ENCODE assay signal across 19 cellular contexts in genomic region chr9:110691002-110691549, GRCh38. TPM values are rescaled to one million over a fixed set of nuclear protein-coding genes. Genes with fewer than 3 reads are reported as not detected.
DNase-seq lines count a peak whose midpoint lies in the region; ATAC-seq and TF ChIP-seq lines count a peak whose summit lies in the region.
"Had no signal": no experiment of that assay in that cellular context is flagged by ENCODE, and none has a peak within 500 bp of the region (broad histone marks: within the 10 kb centered on the region; RNA-seq: fewer than 3 reads in every experiment).

No MANE protein-coding gene starts in this region.

- no peaks in the 10 kb centered on the region for H3K27me3 ChIP-seq in IMR-90 (ENCODE audit: control insufficient read depth, insufficient read depth, low read length)
- H3K27me3 ChIP-seq: foreskin keratinocyte, transverse colon had no signal

- CTCF ChIA-PET in IMR-90 (lab: Yijun Ruan, JAX): no interaction called here

- H3K36me3 Mint-ChIP-seq in activated T-helper 17 cell treated with anti-CD3 and anti-CD28 coated beads, Interleukin-2, amount 50 U/mL, for 72 hours (ENCODE audit: low read depth): no peaks in the 10 kb centered on the region
- H3K36me3 Mint-ChIP-seq in effector memory CD8-positive, alpha-beta T cell (ENCODE audit: insufficient read depth): no peaks in the 10 kb centered on the region
- H3K36me3 Mint-ChIP-seq: memory B cell had no signal

- no peak overlapping the region for H3K4me3 Mint-ChIP-seq in activated T-helper 17 cell treated with anti-CD3 and anti-CD28 coated beads, Interleukin-2, amount 50 U/mL, for 72 hours
- no peak overlapping the region for H3K4me3 Mint-ChIP-seq in effector memory CD8-positive, alpha-beta T cell
- H3K4me3 Mint-ChIP-seq: activated T-cell treated with anti-CD3 and anti-CD28 coated beads, Interleukin-2, amount 50 U/mL, for 24 hours; dendritic cell treated with granulocyte-macrophage colony-stimulating factor and Interleukin-4, amounts not matched to agents 40 ng/mL and 50 ng/mL, for 4 days; memory B cell; neural crest cell had no signal

- dilution Hi-C loops in IMR-90 (cut with HindIII; ENCODE audit: low sequenced_read_pairs, unreplicated experiment): no loop called here

- H3K79me1 ChIP-seq in IMR-90 (ENCODE audit: low read depth in 1 of 2, low read length in 2 of 2): no peaks in the 10 kb centered on the region

- H3K27ac ChIP-seq in IMR-90 (ENCODE audit: insufficient read depth, low read length): no peak overlapping the region
- H3K27ac ChIP-seq: C4-2B, foreskin keratinocyte, transverse colon had no signal

- H3K4me1 Mint-ChIP-seq in activated T-helper 17 cell treated with anti-CD3 and anti-CD28 coated beads, Interleukin-2, amount 50 U/mL, for 72 hours: no peaks in the 10 kb centered on the region
- H3K4me1 Mint-ChIP-seq in effector memory CD8-positive, alpha-beta T cell (ENCODE audit: low read depth in 2 of 2): no peaks in the 10 kb centered on the region
- H3K4me1 Mint-ChIP-seq: memory B cell, neural crest cell had no signal

- H2BK5ac ChIP-seq in IMR-90 (ENCODE audit: low read depth, low read length, poor library complexity, severe bottlenecking): no peak overlapping the region

- no peak overlapping the region for H3K23ac ChIP-seq in IMR-90 (ENCODE audit: low read depth, low read length)

- H2BK20ac ChIP-seq in IMR-90 (ENCODE audit: low read depth, low read length): no peak overlapping the region

- H4K20me1 ChIP-seq in IMR-90 (ENCODE audit: insufficient read depth, low read length): no peaks in the 10 kb centered on the region

- no peak overlapping the region; the same call in 1 of the 2 replicates for H4K91ac ChIP-seq in IMR-90 (ENCODE audit: insufficient read depth, low read depth, low read length)

- H4K8ac ChIP-seq in IMR-90 (ENCODE audit: low read depth in 2 of 2, low read length in 2 of 2): no peak overlapping the region

- POLR2A ChIA-PET in IMR-90 (lab: Charles Lee; ENCODE audit: unreplicated experiment): no interaction called here

- H2AFZ ChIP-seq in IMR-90 (replicated peaks; ENCODE audit: low read length, poor library complexity): no peak overlapping the region

- H3K9me1 ChIP-seq in IMR-90 (ENCODE audit: insufficient read depth, low read length): no peaks in the 10 kb centered on the region

- TF ChIP-seq RAD21 in IMR-90 (IDR thresholded peaks at IDR 0.05; ENCODE audit: low read length): no peak

- H3K56ac ChIP-seq in IMR-90 (ENCODE audit: extremely low read depth, insufficient read depth, low read length): no peak overlapping the region

- no peaks in the 10 kb centered on the region for H3K9me3 ChIP-seq in IMR-90 (ENCODE audit: control insufficient read depth, insufficient read depth, low read length)
- H3K9me3 ChIP-seq: transverse colon had no signal

- no peak overlapping the region for H3K4me2 ChIP-seq in IMR-90 (ENCODE audit: low read depth, low read length)

- H3K27ac Mint-ChIP-seq in activated T-helper 17 cell treated with anti-CD3 and anti-CD28 coated beads, Interleukin-2, amount 50 U/mL, for 72 hours: no peak overlapping the region
- no peak overlapping the region for H3K27ac Mint-ChIP-seq in effector memory CD8-positive, alpha-beta T cell
- H3K27ac Mint-ChIP-seq: activated T-cell treated with anti-CD3 and anti-CD28 coated beads, Interleukin-2, amount 50 U/mL, for 24 hours; dendritic cell treated with granulocyte-macrophage colony-stimulating factor and Interleukin-4, amounts not matched to agents 40 ng/mL and 50 ng/mL, for 4 days; memory B cell had no signal

- no peak overlapping the region for H4K5ac ChIP-seq in IMR-90 (ENCODE audit: low read depth, low read length)

- no peak for ATAC-seq in IMR-90 (ENCODE audit: low read depth)
- peak; percentile 63 for ATAC-seq in activated T-helper 17 cell treated with anti-CD3 and anti-CD28 coated beads, Interleukin-2, amount 50 U/mL, for 72 hours (replicated peaks)
- ATAC-seq in effector memory CD8-positive, alpha-beta T cell (replicated peaks): no peak
- no peak for ATAC-seq in GM18520 (IDR thresholded peaks at IDR 0.05; ENCODE audit: unreplicated experiment)
- ATAC-seq: foreskin keratinocyte, right cardiac atrium had no signal

- H3K18ac ChIP-seq in IMR-90 (ENCODE audit: low read depth, low read length): no peak overlapping the region

- in situ Hi-C loops in IMR-90 (cut with MboI; ENCODE audit: low sequenced_read_pairs): no loop called here

- H2AK5ac ChIP-seq in IMR-90 (ENCODE audit: low read depth, low read length): no peak overlapping the region

- TF ChIP-seq POLR2A in IMR-90 (IDR thresholded peaks at IDR 0.05; ENCODE audit: low read depth, low read length): no peak

- TSS peak; percentile 12 for BruUV-seq in IMR-90 (replicated peaks; lab: Mats Ljungman, UMichigan)

- H3K4me1 ChIP-seq in IMR-90 (ENCODE audit: control insufficient read depth, insufficient read depth, low read length): no peaks in the 10 kb centered on the region
- H3K4me1 ChIP-seq: transverse colon had no signal

- peak; percentile 64 for DNase-seq in EL
- peak; percentile 35 for DNase-seq in IMR-90
- DNase-seq in iris pigment epithelial cell (ENCODE audit: low read depth): peak; percentile 38
- no peak for DNase-seq in effector memory CD8-positive, alpha-beta T cell
- no peak for DNase-seq in HT-29 (ENCODE audit: low spot score)
- no peak for DNase-seq in NCI-H82 (lab: John Stamatoyannopoulos, UW)
- DNase-seq: activated T-cell treated with anti-CD3 and anti-CD28 coated beads, Interleukin-2, amount 50 U/mL, for 24 hours; NCI-H1436 treated with DMSO at 0.1 percent for 48 hours; NCI-H446 treated with DMSO at 0.1 percent for 48 hours; right cardiac atrium; transverse colon had no signal

- no peak overlapping the region for H2BK120ac ChIP-seq in IMR-90 (ENCODE audit: low read depth, low read length)

- H2BK15ac ChIP-seq in IMR-90 (ENCODE audit: low read depth, low read length): 0 out of 3 replicates have a peak overlapping the region, but pooled peaks have one; percentile 30

- no peak overlapping the region for H3K9ac ChIP-seq in IMR-90 (ENCODE audit: low read depth, low read length)

- no peak for TF ChIP-seq CTCF in IMR-90 (conservative IDR thresholded peaks at IDR 0.05; ENCODE audit: low read depth, low read length)

- no peak overlapping the region for H2AK9ac ChIP-seq in IMR-90 (replicated peaks; ENCODE audit: low read depth, low read length, poor library complexity)

- no peaks in the 10 kb centered on the region for H3K9me3 Mint-ChIP-seq in activated T-helper 17 cell treated with anti-CD3 and anti-CD28 coated beads, Interleukin-2, amount 50 U/mL, for 72 hours
- peaks cover 0 to 15% of the 10 kb centered on the region in 2 donors for H3K9me3 Mint-ChIP-seq in effector memory CD8-positive, alpha-beta T cell
- H3K9me3 Mint-ChIP-seq: dendritic cell treated with granulocyte-macrophage colony-stimulating factor and Interleukin-4, amounts not matched to agents 40 ng/mL and 50 ng/mL, for 4 days; memory B cell had no signal

- H3K27me3 Mint-ChIP-seq in activated T-helper 17 cell treated with anti-CD3 and anti-CD28 coated beads, Interleukin-2, amount 50 U/mL, for 72 hours: no peaks in the 10 kb centered on the region
- no peaks in the 10 kb centered on the region for H3K27me3 Mint-ChIP-seq in effector memory CD8-positive, alpha-beta T cell
- H3K27me3 Mint-ChIP-seq: activated T-cell treated with anti-CD3 and anti-CD28 coated beads, Interleukin-2, amount 50 U/mL, for 24 hours; dendritic cell treated with granulocyte-macrophage colony-stimulating factor and Interleukin-4, amounts not matched to agents 40 ng/mL and 50 ng/mL, for 4 days had no signal

- intact Hi-C loops in IMR-90 (cut with micrococcal nuclease): no loop called here

- H3K4me3 ChIP-seq in IMR-90 (ENCODE audit: insufficient read depth, low read depth, low read length): no peak overlapping the region
- H3K4me3 ChIP-seq: transverse colon had no signal

- H3K36me3 ChIP-seq in IMR-90 (ENCODE audit: control insufficient read depth, insufficient read depth, low read length): no peaks in the 10 kb centered on the region
- H3K36me3 ChIP-seq: transverse colon had no signal

- H3K14ac ChIP-seq in IMR-90 (replicated peaks; ENCODE audit: low read depth, low read length): peak overlapping the region; percentile 87

- no peak overlapping the region for H3K4ac ChIP-seq in IMR-90 (ENCODE audit: low read depth, low read length)

- WGBS in IMR-90 (ENCODE audit: extremely low coverage in 2 of 2, insufficient read length in 1 of 2), 2 experiments: 86% methylated on average over 3 of the region's 5 CpGs; no CpG with 5 or more reads in 1 of the 2 experiments

TF ChIP-seq in IMR-90, 13 proteins besides CTCF, POLR2A, EP300 and RAD21:
- TF ChIP-seq USF2 (IDR thresholded peaks at IDR 0.05; ENCODE audit: low read depth, low read length) (no peak), MAZ (IDR thresholded peaks at IDR 0.05; ENCODE audit: borderline replicate concordance, low read depth, low read length) (no peak), FOS (IDR thresholded peaks at IDR 0.05; ENCODE audit: low read depth, low read length) (0 out of 2 replicates have a peak, but pooled peaks have one; percentile 17), ELK1 (IDR thresholded peaks at IDR 0.05; ENCODE audit: borderline replicate concordance, low read depth, low read length) (no peak), RCOR1 (IDR thresholded peaks at IDR 0.05; ENCODE audit: insufficient replicate concordance, low read length) (no peak)
TF ChIP-seq in IMR-90: peak in this region for 1.

RNA-seq across cellular contexts. Expression of gene MUSK, which starts 22.5 kb away (rescaled TPM):
- total RNA-seq in IMR-90 (2012; rRNA removed): under 0.01 and 0.18 TPM in 2 replicates
- 0.07 and 0.19 TPM in 2 replicates for polyA plus RNA-seq in IMR-90 (2012; rRNA removed)
- 0.02 TPM in 1 of 2 replicates, not detected in the other for polyA plus RNA-seq in IMR-90 (2012; cell fraction: cytosol; rRNA removed)
- 0.04 and 0.08 TPM in 2 replicates for polyA plus RNA-seq in IMR-90 (2012; cell fraction: nucleus; rRNA removed; ENCODE audit: low replicate concordance)
- total RNA-seq in activated T-helper 17 cell treated with anti-CD3 and anti-CD28 coated beads, Interleukin-2, amount 50 U/mL, for 72 hours: not detected
- not detected in 2 replicates for total RNA-seq in HT-29 (2014; rRNA removed; shearing (Covaris generic))
- total RNA-seq: foreskin keratinocyte, neural crest cell, OCI-LY7 had no signal
- polyA plus RNA-seq: foreskin keratinocyte had no signal

Comparison
In these comparisons a context has a peak if more than half of its experiments do, and no peak if none do; other contexts are left out.
1. DNase-seq: peak in EL (single experiment), IMR-90 (single experiment) and iris pigment epithelial cell (single experiment); none in effector memory CD8-positive, alpha-beta T cell (0 of 3), HT-29 (single experiment) and NCI-H82 (single experiment).